In the genomic region with DNA sequence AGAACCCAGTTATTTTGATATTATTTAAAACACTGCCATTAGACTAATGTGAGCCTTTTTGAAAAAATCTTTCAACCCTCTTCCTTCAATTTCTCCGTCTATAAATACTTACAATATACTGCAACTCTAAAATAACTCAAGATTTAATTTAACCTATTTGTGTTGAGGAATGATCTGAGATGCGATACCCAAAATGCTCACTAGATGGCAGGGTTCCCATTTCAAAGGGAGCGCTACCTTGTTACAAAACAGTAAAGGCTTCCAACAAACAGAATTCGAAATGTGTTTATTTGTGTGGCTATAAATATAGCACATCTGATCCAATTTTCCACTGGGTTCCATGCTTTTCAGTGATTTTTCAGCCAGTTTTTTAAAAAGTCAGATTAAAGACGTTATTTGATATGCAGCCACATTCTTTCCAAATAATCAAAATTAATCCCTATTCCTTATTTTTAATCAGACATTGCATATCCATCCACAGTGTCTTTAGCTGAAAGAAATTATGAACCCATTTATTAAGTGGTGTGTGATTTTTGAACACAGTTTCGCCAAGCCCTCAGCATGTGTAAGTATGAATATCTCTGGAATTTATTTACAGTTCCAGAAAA, we compare ENCODE assay signal across 8 cellular contexts.
DNase-seq lines count a peak whose midpoint lies in the region; ATAC-seq, FAIRE-seq and TF ChIP-seq lines count a peak whose summit lies in the region.

No MANE protein-coding gene starts in this region.

- intact Hi-C loops in Calu3 (cut with micrococcal nuclease; ENCODE audit: unreplicated experiment) = loop anchor here (1.0 to 5.0 kb wide), 3 partner anchors 123 to 533 kb away; no protein-coding TSS in a partner anchor

- BruUV-seq in Calu3 (replicated peaks; lab: Mats Ljungman, UMichigan) = no TSS peak

- CTCF ChIA-PET in Calu3 (lab: Charles Lee) = no interaction called here

- no peaks in the 10 kb centered on the region for H3K27me3 Mint-ChIP-seq in Calu3 (ENCODE audit: unreplicated experiment)

- H3K4me1 ChIP-seq in SJSA1 (replicated peaks) = no peaks in the 10 kb centered on the region

- H3K9me3 Mint-ChIP-seq in Calu3 (ENCODE audit: low read depth, unreplicated experiment) = no peaks in the 10 kb centered on the region

- no peaks in the 10 kb centered on the region for H3K9me3 ChIP-seq in SJSA1 (replicated peaks)

- no peak overlapping the region for H3K27ac ChIP-seq in SJSA1

- H3K4me1 Mint-ChIP-seq in Calu3 (ENCODE audit: low read depth, unreplicated experiment) = peaks cover 51% of the 10 kb centered on the region

- no peak overlapping the region for H3K4me3 ChIP-seq in SJSA1

- DNase-seq in Calu3 = peak; percentile 61
- peak; percentile 49 for DNase-seq in HT1080 (ENCODE audit: low read depth)
- peak; percentile 57 to 69 for DNase-seq in SJSA1 (ENCODE audit: low read depth in 1 of 2, low spot score in 2 of 2)
- peak; percentile 34 for DNase-seq in brain pericyte (ENCODE audit: low read depth, low spot score)
- peak; percentile 48 to 49 for DNase-seq in stimulated activated CD4-positive, alpha-beta T cell treated with anti-CD3 and anti-CD28 coated beads, Interleukin-2, amount 100 ng/mL, for 48 hours

- no peaks in the 10 kb centered on the region for H3K36me3 ChIP-seq in SJSA1

- H3K27me3 ChIP-seq in SJSA1 (replicated peaks) = no peaks in the 10 kb centered on the region

- no peak overlapping the region for H3K4me3 Mint-ChIP-seq in Calu3 (ENCODE audit: low read depth, unreplicated experiment)

- no peaks in the 10 kb centered on the region for H3K36me3 Mint-ChIP-seq in Calu3 (ENCODE audit: insufficient read depth, unreplicated experiment)

- H3K27ac Mint-ChIP-seq in Calu3 (ENCODE audit: unreplicated experiment) = peak overlapping the region; percentile 5

- peak; percentile 59 for TF ChIP-seq CTCF in Calu3 (IDR thresholded peaks at IDR 0.05; ENCODE audit: unreplicated experiment)

- peak; percentile 97 for FAIRE-seq in islet of Langerhans (lab: Jason Lieb, UNC)

- ATAC-seq in GM19035 (IDR thresholded peaks at IDR 0.05; ENCODE audit: unreplicated experiment) = peak; percentile 74
- ATAC-seq in HG03280 (IDR thresholded peaks at IDR 0.05; ENCODE audit: unreplicated experiment) = no peak
